ENCODE assay signal across 10 cellular contexts in genomic region chr5:132479812-132480441, GRCh38. TPM values are rescaled to one million over a fixed set of nuclear protein-coding genes. Genes with fewer than 3 reads are reported as not detected.
DNase-seq lines count a peak whose midpoint lies in the region; ATAC-seq, FAIRE-seq and TF ChIP-seq lines count a peak whose summit lies in the region.
"Had no signal": no experiment of that assay in that cellular context is flagged by ENCODE, and none has a peak within 500 bp of the region (broad histone marks: within the 10 kb centered on the region; RNA-seq: fewer than 3 reads in every experiment).

No MANE protein-coding gene starts in this region.

- DNase-seq in CD14-positive monocyte (ENCODE audit: low spot score): no peak
- no peak for DNase-seq in GM12891 (ENCODE audit: insufficient read length, low spot score)
- DNase-seq in activated CD4-positive, alpha-beta memory T cell treated with anti-CD3 and anti-CD28 coated beads, Interleukin-2, amount 10 ng/mL, durations not matched to agents 7 days and 5 days: no peak
- DNase-seq in endodermal cell: no peak
- DNase-seq in uterus: no peak
- DNase-seq in DMS79 treated with DMSO at 0.1 percent for 48 hours (lab: John Stamatoyannopoulos, UW): no peak
- DNase-seq in erythroblast (lab: John Stamatoyannopoulos, UW): no peak
- DNase-seq: cerebellar nuclear complex, NCI-H146 had no signal

- no peak for TF ChIP-seq CTCF in CD14-positive monocyte (IDR thresholded peaks at IDR 0.05)
- peak; percentile 32 for TF ChIP-seq CTCF in endodermal cell (conservative IDR thresholded peaks at IDR 0.05)
- TF ChIP-seq CTCF in uterus (IDR thresholded peaks at IDR 0.05): no peak

- peak; percentile 33 for FAIRE-seq in GM12891 (lab: Jason Lieb, UNC)

- no peak for ATAC-seq in GM18861 (IDR thresholded peaks at IDR 0.05; ENCODE audit: unreplicated experiment)

- H3K27ac Mint-ChIP-seq in CD14-positive monocyte (peak overlapping the region; percentile 40 to 82 (median 74)), endodermal cell (no peak overlapping the region)
- peak overlapping the region; percentile 58 for H3K27ac Mint-ChIP-seq in activated CD4-positive, alpha-beta memory T cell treated with anti-CD3 and anti-CD28 coated beads, Interleukin-2, amount 10 ng/mL, durations not matched to agents 7 days and 5 days

- H3K36me3 ChIP-seq in endodermal cell (ENCODE audit: control insufficient read depth, insufficient read depth, low read length) (peaks cover 4% of the 10 kb centered on the region), uterus (no peaks in the 10 kb centered on the region)

- POLR2A ChIA-PET in activated CD4-positive, alpha-beta memory T cell treated with anti-CD3 and anti-CD28 coated beads, Interleukin-2, amount 10 ng/mL, durations not matched to agents 7 days and 5 days (lab: Charles Lee): interaction anchor here (0.9 to 33.4 kb wide), 15 partner anchors 1 to 111 kb away, joined by 3 to 1155 read pairs (median 12); partner anchors contain the start of genes IRF1 and SLC22A5

- TF ChIP-seq POLR2A in GM12891 (IDR thresholded peaks at IDR 0.05; ENCODE audit: low read depth, low read length): 0 out of 2 replicates have a peak, but pooled peaks have one; percentile 33
- TF ChIP-seq POLR2A in uterus (IDR thresholded peaks at IDR 0.05): no peak
- no peak for TF ChIP-seq POLR2A in erythroblast (IDR thresholded peaks at IDR 0.05; ENCODE audit: low read length)

- no peak overlapping the region for H3K9ac ChIP-seq in endodermal cell (ENCODE audit: extremely low read depth, low read length, poor library complexity, severe bottlenecking)

- no peaks in the 10 kb centered on the region for H3K9me3 ChIP-seq in endodermal cell (ENCODE audit: control insufficient read depth, low read length)
- H3K9me3 ChIP-seq in uterus: no peaks in the 10 kb centered on the region

- H3K9me3 Mint-ChIP-seq in CD14-positive monocyte (no peaks in the 10 kb centered on the region), endodermal cell (no peaks in the 10 kb centered on the region)
- H3K9me3 Mint-ChIP-seq in activated CD4-positive, alpha-beta memory T cell treated with anti-CD3 and anti-CD28 coated beads, Interleukin-2, amount 10 ng/mL, durations not matched to agents 7 days and 5 days: no peaks in the 10 kb centered on the region

- H3K36me3 Mint-ChIP-seq in CD14-positive monocyte: peaks cover 47 to 66% of the 10 kb centered on the region in 2 donors
- H3K36me3 Mint-ChIP-seq in activated CD4-positive, alpha-beta memory T cell treated with anti-CD3 and anti-CD28 coated beads, Interleukin-2, amount 10 ng/mL, durations not matched to agents 7 days and 5 days (ENCODE audit: low read depth): peaks cover 57% of the 10 kb centered on the region
- H3K36me3 Mint-ChIP-seq in endodermal cell (ENCODE audit: low read depth): peaks cover 14% of the 10 kb centered on the region

- H3K4me3 ChIP-seq in endodermal cell (ENCODE audit: low read length) (no peak overlapping the region), uterus (no peak overlapping the region)

- no peak overlapping the region for H3K4me3 Mint-ChIP-seq in CD14-positive monocyte
- no peak overlapping the region for H3K4me3 Mint-ChIP-seq in activated CD4-positive, alpha-beta memory T cell treated with anti-CD3 and anti-CD28 coated beads, Interleukin-2, amount 10 ng/mL, durations not matched to agents 7 days and 5 days
- no peak overlapping the region for H3K4me3 Mint-ChIP-seq in endodermal cell

- WGBS in endodermal cell (ENCODE audit: insufficient coverage in 1 of 2, insufficient read length in 1 of 2), 2 experiments: 92% methylated on average over 1 of the region's 1 CpG; no CpG with 5 or more reads in 1 of the 2 experiments

- H3K27me3 Mint-ChIP-seq in CD14-positive monocyte (ENCODE audit: low read depth in 3 of 3) (peaks cover 0 to 2% (median 0%) of the 10 kb centered on the region in 3 donors), endodermal cell (ENCODE audit: insufficient read depth) (no peaks in the 10 kb centered on the region)
- H3K27me3 Mint-ChIP-seq in activated CD4-positive, alpha-beta memory T cell treated with anti-CD3 and anti-CD28 coated beads, Interleukin-2, amount 10 ng/mL, durations not matched to agents 7 days and 5 days: no peaks in the 10 kb centered on the region

- no peaks in the 10 kb centered on the region for H3K27me3 ChIP-seq in endodermal cell (ENCODE audit: control insufficient read depth, insufficient read depth, low read length, poor library complexity, severe bottlenecking)
- H3K27me3 ChIP-seq in uterus: no peaks in the 10 kb centered on the region

- CTCF ChIA-PET in activated CD4-positive, alpha-beta memory T cell treated with anti-CD3 and anti-CD28 coated beads, Interleukin-2, amount 10 ng/mL, durations not matched to agents 7 days and 5 days (lab: Charles Lee): interaction anchor here (0.7 to 4.5 kb wide), 17 partner anchors 9 to 300 kb away, joined by 3 to 41 read pairs (median 6); partner anchors contain the start of gene IRF1

- intact Hi-C loops in CD14-positive monocyte (cut with micrococcal nuclease): no loop called here
- intact Hi-C loops in uterus (cut with DNase I; ENCODE audit: low total_unique reads): no loop called here

- no peak overlapping the region for H3K27ac ChIP-seq in endodermal cell (ENCODE audit: low read depth, low read length)
- no peak overlapping the region for H3K27ac ChIP-seq in uterus

- H3K4me1 Mint-ChIP-seq in CD14-positive monocyte: peaks cover 65% of the 10 kb centered on the region
- peaks cover 87% of the 10 kb centered on the region for H3K4me1 Mint-ChIP-seq in activated CD4-positive, alpha-beta memory T cell treated with anti-CD3 and anti-CD28 coated beads, Interleukin-2, amount 10 ng/mL, durations not matched to agents 7 days and 5 days
- peaks cover under 1% of the 10 kb centered on the region for H3K4me1 Mint-ChIP-seq in endodermal cell

- H3K4me1 ChIP-seq in endodermal cell (ENCODE audit: control insufficient read depth, insufficient read depth, low read length) (no peaks in the 10 kb centered on the region), uterus (no peaks in the 10 kb centered on the region)

TF ChIP-seq in GM12891, 5 proteins besides CTCF, POLR2A, EP300 and RAD21:
- TF ChIP-seq SPI1 (IDR thresholded peaks at IDR 0.05; ENCODE audit: low read depth, low read length): no peak
- no peak; the same call in none of the 2 replicates for TF ChIP-seq POLR2AphosphoS5 (IDR thresholded peaks at IDR 0.05; ENCODE audit: low read depth, low read length)
- no peak for TF ChIP-seq TAF1 (IDR thresholded peaks at IDR 0.05; ENCODE audit: low read depth, low read length)
- no peak for TF ChIP-seq PAX5 (IDR thresholded peaks at IDR 0.05; ENCODE audit: insufficient read depth, low read length, severe bottlenecking)
TF ChIP-seq in GM12891: peak in this region for 0.

RNA-seq across cellular contexts. Expression of gene IRF1, which starts 10.6 kb away (rescaled TPM):
- 100 to 1,000 TPM; 125 to 129 TPM for polyA plus RNA-seq in CD14-positive monocyte
- polyA plus RNA-seq in GM12891 (2012; ENCODE audit: low read depth, missing spikeins): 30.8 TPM
- 100 to 1,000 TPM; 231 to 239 TPM for total RNA-seq in activated CD4-positive, alpha-beta memory T cell treated with anti-CD3 and anti-CD28 coated beads, Interleukin-2, amount 10 ng/mL, durations not matched to agents 7 days and 5 days
- 1 to 10 TPM; 5.6 to 7.3 TPM for total RNA-seq in endodermal cell
- polyA plus RNA-seq in endodermal cell (2013, experiment 1 of 2): 2.2 TPM
- 4.5 TPM for polyA plus RNA-seq in endodermal cell (2013, experiment 2 of 2)
- 100 to 1,000 TPM in 1 of 4 donors, 10 to 100 TPM in 2, 1 to 10 TPM in 1; 3.8 to 110 (median 25.7) TPM for total RNA-seq in uterus
